Comparison of ENCODE assay signal across 23 cellular contexts in genomic region chr16:86215233-86215978, GRCh38.
DNase-seq lines count a peak whose midpoint lies in the region; ATAC-seq and TF ChIP-seq lines count a peak whose summit lies in the region.
"Had no signal": no experiment of that assay in that cellular context is flagged by ENCODE, and none has a peak within 500 bp of the region (broad histone marks: within the 10 kb centered on the region; RNA-seq: fewer than 3 reads in every experiment).

No MANE protein-coding gene starts in this region.

- WGBS in upper lobe of left lung, 2 donors: 76 to 85% methylated on average over 12 of the region's 13 CpGs

- no peak overlapping the region for H3K4me3 ChIP-seq in Peyer's patch
- no peak overlapping the region for H3K4me3 ChIP-seq in duodenal mucosa (ENCODE audit: low read depth in 1 of 2, low read length in 2 of 2)
- H3K4me3 ChIP-seq in upper lobe of left lung: no peak overlapping the region
- H3K4me3 ChIP-seq: heart left ventricle, vagina had no signal

- TF ChIP-seq POLR2A in Peyer's patch (IDR thresholded peaks at IDR 0.05) (no peak), upper lobe of left lung (IDR thresholded peaks at IDR 0.05) (no peak)

- TF ChIP-seq EP300 in upper lobe of left lung (IDR thresholded peaks at IDR 0.05): no peak

- peaks cover 22 to 45% (median 34%) of the 10 kb centered on the region in 3 donors for H3K4me1 Mint-ChIP-seq in naive B cell
- H3K4me1 Mint-ChIP-seq in activated T-cell treated with anti-CD3 and anti-CD28 coated beads, Interleukin-2, amount 50 U/mL, for 72 hours (ENCODE audit: low read depth): no peaks in the 10 kb centered on the region
- H3K4me1 Mint-ChIP-seq: activated CD4-positive, alpha-beta memory T cell treated with anti-CD3 and anti-CD28 coated beads, Interleukin-2, amount 10 ng/mL, durations not matched to agents 7 days and 5 days had no signal

- ATAC-seq in naive B cell (ENCODE audit: low read depth in 2 of 2): no peak
- no peak for ATAC-seq in upper lobe of left lung (ENCODE audit: low FRiP score in 2 of 2)
- ATAC-seq in activated T-cell treated with anti-CD3 and anti-CD28 coated beads, Interleukin-2, amount 50 U/mL, for 72 hours (replicated peaks in 1 of 2): no peak
- ATAC-seq: SK-N-SH treated with all-trans-retinoic acid at 6 μM for 48 hours had no signal

- H3K27me3 ChIP-seq in Peyer's patch (no peaks in the 10 kb centered on the region), duodenal mucosa (ENCODE audit: control insufficient read depth in 1 of 2, insufficient read depth in 2 of 2, low read length in 2 of 2) (no peaks in the 10 kb centered on the region), upper lobe of left lung (no peaks in the 10 kb centered on the region)
- H3K27me3 ChIP-seq: vagina had no signal

- DNase-seq in Peyer's patch: peak in 1 of 3 donors; percentile 22
- DNase-seq in naive B cell: no peak
- DNase-seq in upper lobe of left lung: no peak
- no peak for DNase-seq in SK-N-DZ (ENCODE audit: low spot score)
- no peak for DNase-seq in activated T-cell treated with anti-CD3 and anti-CD28 coated beads, Interleukin-2, amount 50 U/mL, for 72 hours
- no peak for DNase-seq in NCI-H187 (lab: John Stamatoyannopoulos, UW)
- DNase-seq: activated CD4-positive, alpha-beta memory T cell treated with anti-CD3 and anti-CD28 coated beads, Interleukin-2, amount 10 ng/mL, durations not matched to agents 7 days and 5 days; activated CD4-positive, CD25-positive, alpha-beta regulatory T cell; activated gamma-delta T cell treated with Interleukin-2 at 50 U/mL for 16 hours; brain microvascular endothelial cell; CD4-positive, alpha-beta T cell; GDM1; KG1; NCI-H1694; NCI-H2171 treated with DMSO at 0.1 percent for 48 hours; NCI-H524 treated with DMSO at 0.1 percent for 48 hours; retina; stimulated activated CD4-positive, alpha-beta T cell treated with anti-CD3 and anti-CD28 coated beads, Interleukin-15, amount 100 ng/mL, for 24 hours; stimulated activated CD8-positive, alpha-beta memory T cell treated with anti-CD3 and anti-CD28 coated beads, Interleukin-4, amount 100 ng/mL, for 48 hours had no signal

- H3K9me3 ChIP-seq in Peyer's patch (no peaks in the 10 kb centered on the region), duodenal mucosa (ENCODE audit: control insufficient read depth in 1 of 2, low read length in 2 of 2) (no peaks in the 10 kb centered on the region), upper lobe of left lung (no peaks in the 10 kb centered on the region)
- H3K9me3 ChIP-seq: vagina had no signal

- peak overlapping the region in 3 of 4 donors; percentile 12 to 64 (median 42) for H3K27ac ChIP-seq in Peyer's patch
- peak overlapping the region; percentile 13 for H3K27ac ChIP-seq in duodenal mucosa (ENCODE audit: low read depth, low read length)
- peak overlapping the region; percentile 47 to 79 (median 62) for H3K27ac ChIP-seq in upper lobe of left lung
- H3K27ac ChIP-seq: brain microvascular endothelial cell, vagina had no signal

- H3K4me3 Mint-ChIP-seq in naive B cell: peak overlapping the region in 2 of 8 donors; percentile 33 to 35
- no peak overlapping the region for H3K4me3 Mint-ChIP-seq in activated T-cell treated with anti-CD3 and anti-CD28 coated beads, Interleukin-2, amount 50 U/mL, for 72 hours
- H3K4me3 Mint-ChIP-seq: activated CD4-positive, alpha-beta memory T cell treated with anti-CD3 and anti-CD28 coated beads, Interleukin-2, amount 10 ng/mL, durations not matched to agents 7 days and 5 days; CD4-positive, alpha-beta T cell had no signal

- H3K27ac Mint-ChIP-seq in naive B cell: peak overlapping the region in 4 of 6 donors; percentile 9 to 87 (median 54)
- no peak overlapping the region for H3K27ac Mint-ChIP-seq in activated T-cell treated with anti-CD3 and anti-CD28 coated beads, Interleukin-2, amount 50 U/mL, for 72 hours
- H3K27ac Mint-ChIP-seq: activated CD4-positive, alpha-beta memory T cell treated with anti-CD3 and anti-CD28 coated beads, Interleukin-2, amount 10 ng/mL, durations not matched to agents 7 days and 5 days; CD4-positive, alpha-beta T cell had no signal

- H3K9ac ChIP-seq in duodenal mucosa (ENCODE audit: low read depth in 1 of 2, low read length in 2 of 2): no peak overlapping the region

- peaks cover 9 to 19% (median 13%) of the 10 kb centered on the region in 7 donors for H3K9me3 Mint-ChIP-seq in naive B cell
- peaks cover 2 to 8% of the 10 kb centered on the region in 2 donors for H3K9me3 Mint-ChIP-seq in activated T-cell treated with anti-CD3 and anti-CD28 coated beads, Interleukin-2, amount 50 U/mL, for 72 hours

- H3K36me3 ChIP-seq in Peyer's patch (no peaks in the 10 kb centered on the region), duodenal mucosa (ENCODE audit: control insufficient read depth in 1 of 2, insufficient read depth in 2 of 2, low read length in 2 of 2) (no peaks in the 10 kb centered on the region), upper lobe of left lung (no peaks in the 10 kb centered on the region)
- H3K36me3 ChIP-seq: brain microvascular endothelial cell, heart left ventricle, vagina had no signal

- peaks cover 0 to 12% of the 10 kb centered on the region in 2 donors for H3K36me3 Mint-ChIP-seq in naive B cell
- peaks cover 0 to 4% of the 10 kb centered on the region in 2 donors for H3K36me3 Mint-ChIP-seq in activated T-cell treated with anti-CD3 and anti-CD28 coated beads, Interleukin-2, amount 50 U/mL, for 72 hours (ENCODE audit: insufficient read depth in 2 of 2)

- no peaks in the 10 kb centered on the region for H3K4me1 ChIP-seq in Peyer's patch
- peaks cover 0 to 6% of the 10 kb centered on the region in 2 donors for H3K4me1 ChIP-seq in duodenal mucosa (ENCODE audit: control insufficient read depth in 1 of 2, insufficient read depth in 2 of 2, low read length in 2 of 2)
- H3K4me1 ChIP-seq in upper lobe of left lung: peaks cover 0 to 21% (median 9%) of the 10 kb centered on the region in 4 donors
- H3K4me1 ChIP-seq: vagina had no signal

- peaks cover 11 to 15% (median 11%) of the 10 kb centered on the region in 3 donors for H3K27me3 Mint-ChIP-seq in naive B cell
- H3K27me3 Mint-ChIP-seq in activated T-cell treated with anti-CD3 and anti-CD28 coated beads, Interleukin-2, amount 50 U/mL, for 72 hours (ENCODE audit: low read depth): peaks cover 24% of the 10 kb centered on the region
- H3K27me3 Mint-ChIP-seq: activated CD4-positive, alpha-beta memory T cell treated with anti-CD3 and anti-CD28 coated beads, Interleukin-2, amount 10 ng/mL, durations not matched to agents 7 days and 5 days had no signal

- TF ChIP-seq CTCF in Peyer's patch (IDR thresholded peaks at IDR 0.05) (no peak), upper lobe of left lung (IDR thresholded peaks at IDR 0.05) (no peak)
